In genomic region chr2:160494243-160494642, GRCh38 we compare ENCODE assay signal across 8 cellular contexts. TPM values are rescaled to one million over a fixed set of nuclear protein-coding genes. Genes with fewer than 3 reads are reported as not detected.
DNase-seq lines count a peak whose midpoint lies in the region; ATAC-seq and FAIRE-seq lines count a peak whose summit lies in the region.

No MANE protein-coding gene starts in this region.

- H3K27me3 ChIP-seq in stomach smooth muscle (ENCODE audit: control insufficient read depth in 1 of 2, insufficient read depth in 2 of 2, low read length in 2 of 2) (no peaks in the 10 kb centered on the region), small intestine (ENCODE audit: control insufficient read depth in 2 of 2, insufficient read depth in 2 of 2, low read length in 2 of 2) (peaks cover 0 to 4% of the 10 kb centered on the region in 2 donors)

- no peaks in the 10 kb centered on the region for H3K9me3 Mint-ChIP-seq in activated T-helper 17 cell treated with anti-CD3 and anti-CD28 coated beads, Interleukin-2, amount 50 U/mL, for 72 hours

- WGBS in small intestine, 3 donors: 14 to 15% (median 14%) methylated on average over 8 of the region's 8 CpGs

- H3K4me3 ChIP-seq in iPS-18c (ENCODE audit: insufficient read depth, low read depth, low read length) (peak overlapping the region; percentile 85), stomach smooth muscle (ENCODE audit: low read length in 2 of 2) (peak overlapping the region; percentile 59 to 81), small intestine (ENCODE audit: low read depth in 1 of 2, low read length in 2 of 2) (peak overlapping the region in 1 of 2 donors; percentile 89)

- no peak for ATAC-seq in activated T-helper 17 cell treated with anti-CD3 and anti-CD28 coated beads, Interleukin-2, amount 50 U/mL, for 72 hours (replicated peaks)

- no peaks in the 10 kb centered on the region for H3K9me3 ChIP-seq in iPS-18c (ENCODE audit: control insufficient read depth, insufficient read depth, low read length)
- H3K9me3 ChIP-seq in stomach smooth muscle (ENCODE audit: control insufficient read depth in 2 of 2, low read length in 2 of 2): no peaks in the 10 kb centered on the region
- H3K9me3 ChIP-seq in small intestine (ENCODE audit: control insufficient read depth, low read depth): no peaks in the 10 kb centered on the region

- no peaks in the 10 kb centered on the region for H3K36me3 ChIP-seq in stomach smooth muscle (ENCODE audit: control insufficient read depth in 2 of 2, insufficient read depth in 2 of 2, low read length in 2 of 2)
- H3K36me3 ChIP-seq in small intestine (ENCODE audit: control insufficient read depth in 2 of 2, insufficient read depth in 2 of 2, low read length in 2 of 2): no peaks in the 10 kb centered on the region

- H3K27ac ChIP-seq in stomach smooth muscle (ENCODE audit: low read length): peak overlapping the region; percentile 7
- peak overlapping the region in 1 of 2 donors; percentile 45 for H3K27ac ChIP-seq in small intestine (ENCODE audit: low read depth in 1 of 2, low read length in 1 of 2)

- no peaks in the 10 kb centered on the region for H3K27me3 Mint-ChIP-seq in activated T-helper 17 cell treated with anti-CD3 and anti-CD28 coated beads, Interleukin-2, amount 50 U/mL, for 72 hours

- DNase-seq in NCI-H510A treated with DMSO at 0.1 percent for 48 hours (lab: John Stamatoyannopoulos, UW) (peak; percentile 14), NCI-H510A (lab: John Stamatoyannopoulos, UW) (no peak), small intestine (no peak), posterior vena cava (ENCODE audit: low spot score) (no peak), NCI-H128 (lab: John Stamatoyannopoulos, UW; ENCODE audit: unreplicated experiment) (no peak)

- H3K27ac Mint-ChIP-seq in activated T-helper 17 cell treated with anti-CD3 and anti-CD28 coated beads, Interleukin-2, amount 50 U/mL, for 72 hours: peak overlapping the region; percentile 58

- peaks cover 21% of the 10 kb centered on the region for H3K36me3 Mint-ChIP-seq in activated T-helper 17 cell treated with anti-CD3 and anti-CD28 coated beads, Interleukin-2, amount 50 U/mL, for 72 hours (ENCODE audit: low read depth)

- peaks cover 22% of the 10 kb centered on the region for H3K4me1 Mint-ChIP-seq in activated T-helper 17 cell treated with anti-CD3 and anti-CD28 coated beads, Interleukin-2, amount 50 U/mL, for 72 hours

- peak overlapping the region; percentile 93 for H3K4me3 Mint-ChIP-seq in activated T-helper 17 cell treated with anti-CD3 and anti-CD28 coated beads, Interleukin-2, amount 50 U/mL, for 72 hours

- H3K4me1 ChIP-seq in stomach smooth muscle (ENCODE audit: control insufficient read depth, insufficient read depth, low read length) (peaks cover 2% of the 10 kb centered on the region), small intestine (ENCODE audit: control insufficient read depth in 2 of 2, insufficient read depth in 1 of 2, low read depth in 1 of 2, low read length in 1 of 2) (no peaks in the 10 kb centered on the region)

- no peak for FAIRE-seq in small intestine (lab: Jason Lieb, UNC)

- peak overlapping the region in 1 of 2 donors; percentile 87 for H3K9ac ChIP-seq in stomach smooth muscle (ENCODE audit: low read length in 2 of 2)

- intact Hi-C loops in posterior vena cava (cut with DNase I): no loop called here

RNA-seq across cellular contexts. Expression of gene RBMS1, which starts 0.6 kb away (rescaled TPM):
- 10 to 100 TPM; 45.0 to 62.1 TPM for total RNA-seq in activated T-helper 17 cell treated with anti-CD3 and anti-CD28 coated beads, Interleukin-2, amount 50 U/mL, for 72 hours
- polyA plus RNA-seq in small intestine: 10 to 100 TPM in 1 of 3 donors, 1 to 10 TPM in 2; 2.0 to 14.8 (median 5.4) TPM
- 100 to 1,000 TPM; 109 to 125 TPM for total RNA-seq in posterior vena cava
